ENCODE assay signal across 8 cellular contexts in the genomic region with DNA sequence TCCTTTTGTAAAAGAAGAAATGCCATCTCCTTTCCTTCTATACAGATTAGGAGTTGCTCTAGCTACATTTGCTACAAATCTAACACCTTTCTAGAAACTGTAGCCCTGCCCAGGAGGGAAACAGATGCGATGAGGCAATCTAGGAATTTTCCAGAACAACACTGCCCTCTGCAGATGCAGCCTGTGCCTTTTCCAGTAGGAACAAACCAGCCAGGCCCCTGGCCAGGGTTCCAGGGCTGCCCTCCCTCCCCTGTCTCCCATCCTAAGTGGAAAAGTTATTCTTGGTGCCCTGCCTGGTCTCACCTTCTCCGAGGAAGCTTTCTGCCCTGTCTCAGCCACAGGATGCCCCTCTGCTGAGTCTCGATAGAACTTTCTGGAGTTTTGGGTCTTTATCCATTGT. TPM values are rescaled to one million over a fixed set of nuclear protein-coding genes. Genes with fewer than 3 reads are reported as not detected.
DNase-seq lines count a peak whose midpoint lies in the region; ATAC-seq, FAIRE-seq and TF ChIP-seq lines count a peak whose summit lies in the region.
"Not testable (repeated sequence)": the region's sequence is repeated elsewhere in the genome, so short reads cannot be mapped to it uniquely, and the experiment has no call there.

No MANE protein-coding gene starts in this region.

- ATAC-seq in esophagus mucosa (peak; percentile 70), upper lobe of left lung (ENCODE audit: low FRiP score in 2 of 2) (peak; percentile 29 to 41)

- TF ChIP-seq POLR2A in upper lobe of left lung (IDR thresholded peaks at IDR 0.05), result not testable (repeated sequence)

- peaks cover 10% of the 10 kb centered on the region for H3K36me3 Mint-ChIP-seq in astrocyte (ENCODE audit: low read depth, unreplicated experiment)
- not testable (repeated sequence) for H3K36me3 Mint-ChIP-seq in neural crest cell (ENCODE audit: low read depth)

- CTCF ChIA-PET in PC-9 (lab: Charles Lee), result interaction anchor here (0.7 kb wide), 1 partner anchor 372 kb away, joined by 3 read pairs; no protein-coding TSS in a partner anchor

- not testable (repeated sequence) for H3K9ac ChIP-seq in astrocyte (ENCODE audit: low read length)

- not testable (repeated sequence) for H3K4me3 Mint-ChIP-seq in astrocyte (ENCODE audit: unreplicated experiment); neural crest cell

- H3K9me3 ChIP-seq in PC-9 (ENCODE audit: insufficient read depth, low read depth); astrocyte (ENCODE audit: insufficient read depth, low read depth, low read length); upper lobe of left lung: not testable (repeated sequence)

- not testable (repeated sequence) for H3K27ac Mint-ChIP-seq in astrocyte (ENCODE audit: unreplicated experiment)
- H3K27ac Mint-ChIP-seq in neural crest cell (ENCODE audit: unreplicated experiment), result peak overlapping the region; percentile 67

- TF ChIP-seq EP300 in upper lobe of left lung (IDR thresholded peaks at IDR 0.05), result not testable (repeated sequence)

- H3K27me3 ChIP-seq in PC-9 (ENCODE audit: insufficient read depth, low read depth); astrocyte (ENCODE audit: insufficient read depth, low read length); upper lobe of left lung: not testable (repeated sequence)

- DNase-seq in DMS114 treated with DMSO at 0.1 percent for 48 hours (lab: John Stamatoyannopoulos, UW; ENCODE audit: unreplicated experiment), result peak; percentile 5
- DNase-seq in HT-29 (ENCODE audit: low spot score), result peak; percentile 68
- peak in 1 of 2 experiments; percentile 44 for DNase-seq in PC-9
- not testable (repeated sequence) for DNase-seq in astrocyte (ENCODE audit: low read depth); neural crest cell (ENCODE audit: low read depth, low spot score); upper lobe of left lung
- DNase-seq in iris pigment epithelial cell (ENCODE audit: low read depth), result peak; percentile 41

- TF ChIP-seq CTCF in PC-9 (conservative IDR thresholded peaks at IDR 0.05), result peak; percentile 59
- TF ChIP-seq CTCF in astrocyte (IDR thresholded peaks at IDR 0.05; ENCODE audit: insufficient read depth, low read depth, low read length), result peak; percentile 16
- peak; percentile 43 for TF ChIP-seq CTCF in neural crest cell (conservative IDR thresholded peaks at IDR 0.05)
- TF ChIP-seq CTCF in upper lobe of left lung (IDR thresholded peaks at IDR 0.05), result peak in 1 of 6 experiments; percentile 14

- H3K27me3 Mint-ChIP-seq in astrocyte (ENCODE audit: low read depth, unreplicated experiment); neural crest cell (ENCODE audit: low read depth): not testable (repeated sequence)

- not testable (repeated sequence) for H4K20me1 ChIP-seq in PC-9 (ENCODE audit: insufficient read depth); astrocyte (ENCODE audit: insufficient read depth, low read length)

- H3F3A ChIP-seq in PC-9 (ENCODE audit: insufficient read depth, low read depth), result not testable (repeated sequence)

- H3K4me1 Mint-ChIP-seq in astrocyte (ENCODE audit: low read depth, unreplicated experiment); neural crest cell: not testable (repeated sequence)

- not testable (repeated sequence) for H3K27ac ChIP-seq in PC-9; astrocyte (ENCODE audit: low read depth, low read length); upper lobe of left lung

- FAIRE-seq in astrocyte (lab: Jason Lieb, UNC), result not testable (repeated sequence)

- 42 to 64% methylated on average over 3 of the region's 3 CpGs for WGBS in upper lobe of left lung, 2 donors

- H2AFZ ChIP-seq in PC-9; astrocyte (ENCODE audit: low read depth, low read length): not testable (repeated sequence)

- not testable (repeated sequence) for H3K4me1 ChIP-seq in PC-9 (replicated peaks; ENCODE audit: insufficient read depth); astrocyte (ENCODE audit: insufficient read depth, low read length)
- peaks cover 0 to 14% (median 10%) of the 10 kb centered on the region in 4 donors for H3K4me1 ChIP-seq in upper lobe of left lung

- H3K36me3 ChIP-seq in PC-9 (ENCODE audit: low read depth); astrocyte (ENCODE audit: insufficient read depth, low read length): not testable (repeated sequence)
- H3K36me3 ChIP-seq in upper lobe of left lung, result peaks cover 0 to 29% (median 8%) of the 10 kb centered on the region in 4 donors

- H3K9me3 Mint-ChIP-seq in astrocyte (ENCODE audit: unreplicated experiment); neural crest cell: not testable (repeated sequence)

- not testable (repeated sequence) for H3K4me2 ChIP-seq in PC-9; astrocyte (ENCODE audit: low read length)

- BruUV-seq in PC-9 (replicated peaks; lab: Mats Ljungman, UMichigan), result not testable (repeated sequence)

- H3K4me3 ChIP-seq in PC-9; astrocyte (ENCODE audit: insufficient read depth, low read depth, low read length); upper lobe of left lung: not testable (repeated sequence)

- not testable (repeated sequence) for H3K79me2 ChIP-seq in PC-9 (ENCODE audit: low read depth); astrocyte (ENCODE audit: insufficient read depth, low read length)

- intact Hi-C loops in PC-9 (cut with micrococcal nuclease; ENCODE audit: unreplicated experiment), result loop anchor here (5.0 kb wide), 1 partner anchor 102 kb away; no protein-coding TSS in a partner anchor

- POLR2A ChIA-PET in PC-9 (lab: Charles Lee; ENCODE audit: unreplicated experiment), result not testable (repeated sequence)

- H3K9me2 ChIP-seq in PC-9 (ENCODE audit: insufficient read depth), result not testable (repeated sequence)

RNA-seq across cellular contexts. Expression of a gene that starts 59.1 kb away (rescaled TPM):
- total RNA-seq in HT-29 (2014; rRNA removed; shearing (Covaris generic)), result 34.6 and 41.5 TPM in 2 replicates
- 44.0 and 46.7 TPM in 2 replicates for total RNA-seq in PC-9 (2021)
- total RNA-seq in astrocyte, result 19.3 and 20.4 TPM in 2 replicates
- total RNA-seq in esophagus mucosa, result 49.1 TPM
- total RNA-seq in neural crest cell, result 48.0 and 50.1 TPM in 2 replicates
- 10 to 100 TPM; 16.4 to 41.9 (median 28.1) TPM for total RNA-seq in upper lobe of left lung
